Comparison of ENCODE assay signal across 23 cellular contexts in genomic region chr16:11841026-11841425, GRCh38. TPM values are rescaled to one million over a fixed set of nuclear protein-coding genes. Genes with fewer than 3 reads are reported as not detected.
DNase-seq lines count a peak whose midpoint lies in the region; ATAC-seq lines count a peak whose summit lies in the region.
"Had no signal": no experiment of that assay in that cellular context is flagged by ENCODE, and none has a peak within 500 bp of the region (broad histone marks: within the 10 kb centered on the region; RNA-seq: fewer than 3 reads in every experiment).

No MANE protein-coding gene starts in this region.

- H3K9ac ChIP-seq in SK-N-MC (ENCODE audit: insufficient read length): no peak overlapping the region
- H3K9ac ChIP-seq: BLaER1 had no signal

- peaks cover 96% of the 10 kb centered on the region for H3K36me3 ChIP-seq in SK-N-MC (ENCODE audit: insufficient read depth, low read length)

- H3K9me3 ChIP-seq in SK-N-MC (ENCODE audit: low read depth, low read length): no peaks in the 10 kb centered on the region
- H3K9me3 ChIP-seq: BE2C, BLaER1 had no signal

- peak; percentile 44 for DNase-seq in activated effector memory CD4-positive, alpha-beta T cell treated with anti-CD3 and anti-CD28 coated beads, Interleukin-2, amount 50 U/mL, for 16 hours
- DNase-seq in activated effector memory CD4-positive, alpha-beta T cell treated with Interleukin-2 at 50 U/mL for 16 hours: no peak
- no peak for DNase-seq in SK-N-MC (ENCODE audit: low read depth, low spot score)
- DNase-seq in left lobe of liver (ENCODE audit: low spot score): peak; percentile 6
- DNase-seq: 8988T; ACHN; BE2C; C1 segment of cervical spinal cord; CD4-positive, alpha-beta memory T cell; CD4-positive, CD25-positive, alpha-beta regulatory T cell; CD8-positive, alpha-beta memory T cell; COR-L47; DMS 273 treated with DMSO at 0.1 percent for 48 hours; DMS153; DMS53; DMS79; DND-41; EL; GDM1 had no signal

- no peak overlapping the region for H3K4me3 ChIP-seq in SK-N-MC
- H3K4me3 ChIP-seq: BLaER1, GM12878 had no signal

- ATAC-seq in left lobe of liver: no peak
- ATAC-seq in GM19467 (IDR thresholded peaks at IDR 0.05; ENCODE audit: unreplicated experiment): no peak
- ATAC-seq in GM21619 (IDR thresholded peaks at IDR 0.05; ENCODE audit: unreplicated experiment): no peak
- ATAC-seq: GM12878 had no signal

- 0 out of 2 replicates have a peak overlapping the region, but pooled peaks have one; percentile 57 for H3K27ac ChIP-seq in SK-N-MC
- H3K27ac ChIP-seq: BLaER1 had no signal

RNA-seq across cellular contexts. Expression of gene RSL1D1, which starts 10.3 kb away (rescaled TPM):
- 43.0 TPM for total RNA-seq in left lobe of liver

RNA-seq across cellular contexts. Expression of gene ZC3H7A, which starts 44.0 kb away (rescaled TPM):
- total RNA-seq in left lobe of liver: 20.5 TPM

Comparison
In these comparisons a context has a peak if more than half of its experiments do, and no peak if none do; other contexts are left out.
1. DNase-seq: peak in activated effector memory CD4-positive, alpha-beta T cell treated with anti-CD3 and anti-CD28 coated beads, Interleukin-2, amount 50 U/mL, for 16 hours (single experiment) and left lobe of liver (single experiment); none in activated effector memory CD4-positive, alpha-beta T cell treated with Interleukin-2 at 50 U/mL for 16 hours (single experiment) and SK-N-MC (single experiment).